12 cellular contexts compared by ENCODE assay signal in the genomic region with DNA sequence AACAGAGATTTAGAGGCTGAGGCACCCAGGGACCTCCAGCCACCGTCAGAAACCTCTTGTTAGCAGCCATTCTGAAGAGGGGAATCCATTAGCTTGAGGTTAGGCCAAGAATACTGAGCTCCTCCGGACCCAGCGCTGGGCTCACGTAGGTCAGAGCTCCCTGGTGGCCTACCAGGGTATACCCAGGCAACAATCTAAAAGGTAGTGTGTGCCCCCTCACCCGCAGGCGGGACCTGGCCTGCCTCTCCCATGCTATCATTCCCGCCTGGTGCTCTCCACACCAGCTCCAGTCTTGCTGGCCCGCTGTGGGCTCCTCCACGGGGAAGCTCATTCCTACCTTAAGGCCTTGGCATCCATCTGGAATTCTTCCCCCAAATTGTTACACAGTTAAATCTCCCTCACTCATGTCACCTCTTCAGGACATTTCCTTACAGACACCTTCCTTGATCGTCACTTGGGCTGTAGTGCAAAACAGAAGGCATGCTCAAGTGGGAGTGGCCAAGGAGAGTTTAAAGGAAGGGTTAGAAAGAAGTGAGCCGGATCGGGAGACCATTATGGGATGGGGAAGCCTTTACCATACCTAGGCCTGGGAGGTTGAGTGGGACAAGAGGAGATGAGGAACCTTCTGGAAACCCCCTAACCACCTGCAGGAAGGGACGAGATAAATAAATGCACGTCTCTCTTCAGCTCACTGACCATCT.
A peak's percentile ranks its signal among the peaks of the same experiment; 100 is the strongest.
DNase-seq lines count a peak whose midpoint lies in the region; ATAC-seq and FAIRE-seq lines count a peak whose summit lies in the region.
"Had no signal": no experiment of that assay in that cellular context is flagged by ENCODE, and none has a peak within 500 bp of the region (broad histone marks: within the 10 kb centered on the region; RNA-seq: fewer than 3 reads in every experiment).

No MANE protein-coding gene starts in this region.

- no peaks in the 10 kb centered on the region for H3K4me1 Mint-ChIP-seq in activated CD4-positive, alpha-beta T cell treated with anti-CD3 and anti-CD28 coated beads for 36 hours

- peaks cover 19% of the 10 kb centered on the region for H3K4me1 ChIP-seq in mesendoderm (ENCODE audit: control insufficient read depth, low read depth, low read length)

- no peak overlapping the region for H2BK120ac ChIP-seq in mesendoderm (ENCODE audit: low read depth, low read length)

- H3K4me3 ChIP-seq in H7 (ENCODE audit: insufficient read depth, low read depth, low read length) (0 out of 2 replicates have a peak overlapping the region, but pooled peaks have one; percentile 63), mesendoderm (ENCODE audit: low read length) (no peak overlapping the region)

- H3K79me2 ChIP-seq in mesendoderm (ENCODE audit: control insufficient read depth, insufficient read depth, low read length), result no peaks in the 10 kb centered on the region

- H3K27me3 ChIP-seq in H7 (ENCODE audit: control insufficient read depth, insufficient read depth, low read length), result peaks cover 55% of the 10 kb centered on the region
- peaks cover 12% of the 10 kb centered on the region for H3K27me3 ChIP-seq in mesendoderm (ENCODE audit: insufficient read depth, low read length, poor library complexity)
- H3K27me3 ChIP-seq: Peyer's patch had no signal

- no peak overlapping the region for H3K23ac ChIP-seq in mesendoderm (ENCODE audit: low read length)

- no peak overlapping the region for H3K9ac ChIP-seq in mesendoderm (ENCODE audit: low read length)

- CTCF ChIA-PET in activated CD4-positive, alpha-beta T cell treated with anti-CD3 and anti-CD28 coated beads for 36 hours (lab: Charles Lee), result no interaction called here

- H3K56ac ChIP-seq in mesendoderm (ENCODE audit: low read length), result peak overlapping the region; percentile 50

- H3K36me3 ChIP-seq in H7 (replicated peaks; ENCODE audit: control insufficient read depth, insufficient read depth, low read length) (no peaks in the 10 kb centered on the region), mesendoderm (ENCODE audit: control insufficient read depth, insufficient read depth, low read length) (no peaks in the 10 kb centered on the region)
- H3K36me3 ChIP-seq: Peyer's patch had no signal

- H4K5ac ChIP-seq in mesendoderm (ENCODE audit: low read length), result no peak overlapping the region

- H3K79me1 ChIP-seq in mesendoderm (ENCODE audit: low read length), result no peaks in the 10 kb centered on the region

- no peak overlapping the region for H3K4me3 Mint-ChIP-seq in activated CD4-positive, alpha-beta T cell treated with anti-CD3 and anti-CD28 coated beads for 36 hours
- H3K4me3 Mint-ChIP-seq: dendritic cell treated with granulocyte-macrophage colony-stimulating factor and Interleukin-4, amounts not matched to agents 40 ng/mL and 50 ng/mL, for 4 days had no signal

- H3K36me3 Mint-ChIP-seq in activated CD4-positive, alpha-beta T cell treated with anti-CD3 and anti-CD28 coated beads for 36 hours (ENCODE audit: low read depth), result no peaks in the 10 kb centered on the region

- H3K27me3 Mint-ChIP-seq in activated CD4-positive, alpha-beta T cell treated with anti-CD3 and anti-CD28 coated beads for 36 hours, result peaks cover 37% of the 10 kb centered on the region

- H3K9me3 Mint-ChIP-seq in activated CD4-positive, alpha-beta T cell treated with anti-CD3 and anti-CD28 coated beads for 36 hours (ENCODE audit: low read depth), result peaks cover 2% of the 10 kb centered on the region
- H3K9me3 Mint-ChIP-seq: dendritic cell treated with granulocyte-macrophage colony-stimulating factor and Interleukin-4, amounts not matched to agents 40 ng/mL and 50 ng/mL, for 4 days had no signal

- DNase-seq in H7 (peak; percentile 81), mesendoderm (peak; percentile 86), NCI-H146 treated with DMSO at 0.1 percent for 48 hours (lab: John Stamatoyannopoulos, UW; ENCODE audit: unreplicated experiment) (no peak)
- DNase-seq in activated CD8-positive, alpha-beta memory T cell treated with anti-CD3 and anti-CD28 coated beads, Interleukin-2, amount 50 U/mL, for 48 hours, result no peak
- DNase-seq in activated CD4-positive, alpha-beta T cell treated with anti-CD3 and anti-CD28 coated beads for 36 hours, result no peak
- DNase-seq: DND-41; Peyer's patch; stimulated activated CD4-positive, alpha-beta T cell treated with anti-CD3 and anti-CD28 coated beads, Interleukin-4, amount 100 ng/mL, for 24 hours had no signal

- peak overlapping the region; percentile 85 for H3K27ac ChIP-seq in angular gyrus (ENCODE audit: low read depth, low read length)
- H3K27ac ChIP-seq in mesendoderm (ENCODE audit: low read depth, low read length), result no peak overlapping the region

- peak overlapping the region; percentile 16 for H3K4me2 ChIP-seq in mesendoderm (ENCODE audit: low read length)

- no peak overlapping the region for H3K18ac ChIP-seq in mesendoderm (ENCODE audit: low read length)

- no peak overlapping the region for H2BK5ac ChIP-seq in mesendoderm (ENCODE audit: low read length)

- POLR2A ChIA-PET in activated CD4-positive, alpha-beta T cell treated with anti-CD3 and anti-CD28 coated beads for 36 hours (lab: Charles Lee), result no interaction called here

- no peak overlapping the region for H4K8ac ChIP-seq in mesendoderm (ENCODE audit: low read depth, low read length)

- no peak overlapping the region for H2BK15ac ChIP-seq in mesendoderm (replicated peaks; ENCODE audit: low read depth)

- H3K27ac Mint-ChIP-seq in activated CD4-positive, alpha-beta T cell treated with anti-CD3 and anti-CD28 coated beads for 36 hours, result no peak overlapping the region
- H3K27ac Mint-ChIP-seq: dendritic cell treated with granulocyte-macrophage colony-stimulating factor and Interleukin-4, amounts not matched to agents 40 ng/mL and 50 ng/mL, for 4 days had no signal

- ATAC-seq in GM21723 (IDR thresholded peaks at IDR 0.05; ENCODE audit: unreplicated experiment), result no peak
- no peak for ATAC-seq in activated CD4-positive, alpha-beta T cell treated with anti-CD3 and anti-CD28 coated beads for 36 hours

- FAIRE-seq in A204.1 (lab: Jason Lieb, UNC), result peak; percentile 89

- intact Hi-C loops in activated CD4-positive, alpha-beta T cell treated with anti-CD3 and anti-CD28 coated beads for 36 hours (cut with DNase I, micrococcal nuclease), result no loop called here

- H3K4ac ChIP-seq in mesendoderm (ENCODE audit: low read depth, low read length), result no peak overlapping the region

- no CpG with 5 or more reads among the region's 14 CpGs for WGBS in mesendoderm (ENCODE audit: extremely low coverage, insufficient coverage, low lambda C conversion rate)

- no peak overlapping the region for H2AK5ac ChIP-seq in mesendoderm (ENCODE audit: low read length)

Comparison
In these comparisons a context has a peak if more than half of its experiments do, and no peak if none do; other contexts are left out.
1. DNase-seq: peak in H7 (single experiment) and mesendoderm (single experiment); none in activated CD8-positive, alpha-beta memory T cell treated with anti-CD3 and anti-CD28 coated beads, Interleukin-2, amount 50 U/mL, for 48 hours (single experiment), NCI-H146 treated with DMSO at 0.1 percent for 48 hours (single experiment) and activated CD4-positive, alpha-beta T cell treated with anti-CD3 and anti-CD28 coated beads for 36 hours (single experiment).